1 cellular context compared by ENCODE assay signal in genomic region chr2:237572021-237572741, GRCh38.
A peak's percentile ranks its signal among the peaks of the same experiment; 100 is the strongest.
TF ChIP-seq lines count a peak whose summit lies in the region.

No MANE protein-coding gene starts in this region.

TF ChIP-seq in HepG2, 621 proteins besides CTCF, POLR2A, EP300 and RAD21 (continued from another document and continues in another):
- TF ChIP-seq, protein P1, sequence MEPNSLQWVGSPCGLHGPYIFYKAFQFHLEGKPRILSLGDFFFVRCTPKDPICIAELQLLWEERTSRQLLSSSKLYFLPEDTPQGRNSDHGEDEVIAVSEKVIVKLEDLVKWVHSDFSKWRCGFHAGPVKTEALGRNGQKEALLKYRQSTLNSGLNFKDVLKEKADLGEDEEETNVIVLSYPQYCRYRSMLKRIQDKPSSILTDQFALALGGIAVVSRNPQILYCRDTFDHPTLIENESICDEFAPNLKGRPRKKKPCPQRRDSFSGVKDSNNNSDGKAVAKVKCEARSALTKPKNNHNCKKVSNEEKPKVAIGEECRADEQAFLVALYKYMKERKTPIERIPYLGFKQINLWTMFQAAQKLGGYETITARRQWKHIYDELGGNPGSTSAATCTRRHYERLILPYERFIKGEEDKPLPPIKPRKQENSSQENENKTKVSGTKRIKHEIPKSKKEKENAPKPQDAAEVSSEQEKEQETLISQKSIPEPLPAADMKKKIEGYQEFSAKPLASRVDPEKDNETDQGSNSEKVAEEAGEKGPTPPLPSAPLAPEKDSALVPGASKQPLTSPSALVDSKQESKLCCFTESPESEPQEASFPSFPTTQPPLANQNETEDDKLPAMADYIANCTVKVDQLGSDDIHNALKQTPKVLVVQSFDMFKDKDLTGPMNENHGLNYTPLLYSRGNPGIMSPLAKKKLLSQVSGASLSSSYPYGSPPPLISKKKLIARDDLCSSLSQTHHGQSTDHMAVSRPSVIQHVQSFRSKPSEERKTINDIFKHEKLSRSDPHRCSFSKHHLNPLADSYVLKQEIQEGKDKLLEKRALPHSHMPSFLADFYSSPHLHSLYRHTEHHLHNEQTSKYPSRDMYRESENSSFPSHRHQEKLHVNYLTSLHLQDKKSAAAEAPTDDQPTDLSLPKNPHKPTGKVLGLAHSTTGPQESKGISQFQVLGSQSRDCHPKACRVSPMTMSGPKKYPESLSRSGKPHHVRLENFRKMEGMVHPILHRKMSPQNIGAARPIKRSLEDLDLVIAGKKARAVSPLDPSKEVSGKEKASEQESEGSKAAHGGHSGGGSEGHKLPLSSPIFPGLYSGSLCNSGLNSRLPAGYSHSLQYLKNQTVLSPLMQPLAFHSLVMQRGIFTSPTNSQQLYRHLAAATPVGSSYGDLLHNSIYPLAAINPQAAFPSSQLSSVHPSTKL (CRISPR knock-in tag; IDR thresholded peaks at IDR 0.05) = peak; percentile 69
- TF ChIP-seq TRIM24 (CRISPR knock-in tag; IDR thresholded peaks at IDR 0.05) = no peak
- 0 out of 2 replicates have a peak, but pooled peaks have one; percentile 74 for TF ChIP-seq ZNF567 (CRISPR knock-in tag; IDR thresholded peaks at IDR 0.05; ENCODE audit: borderline replicate concordance)
- TF ChIP-seq ZNF20 (CRISPR knock-in tag; IDR thresholded peaks at IDR 0.05) = no peak
- no peak for TF ChIP-seq RBM22 (optimal IDR thresholded peaks at IDR 0.05; ENCODE audit: low read length)
- peak; percentile 69; the same call in 1 of the 2 replicates for TF ChIP-seq RFXAP (CRISPR knock-in tag; IDR thresholded peaks at IDR 0.05; ENCODE audit: borderline replicate concordance)
- peak; percentile 71; the same call in 1 of the 2 replicates for TF ChIP-seq ZNF580 (CRISPR knock-in tag; IDR thresholded peaks at IDR 0.05; ENCODE audit: borderline replicate concordance, low read depth)
- no peak for TF ChIP-seq ZNF749 (CRISPR knock-in tag; IDR thresholded peaks at IDR 0.05; ENCODE audit: borderline replicate concordance)
- TF ChIP-seq ZNF350 (CRISPR knock-in tag; IDR thresholded peaks at IDR 0.05; ENCODE audit: borderline replicate concordance, low read depth) = peak; percentile 77
- TF ChIP-seq ZFP37 (CRISPR knock-in tag; IDR thresholded peaks at IDR 0.05; ENCODE audit: borderline replicate concordance) = peak; percentile 89; the same call in 1 of the 2 replicates
- TF ChIP-seq ZKSCAN8 (CRISPR knock-in tag; IDR thresholded peaks at IDR 0.05; ENCODE audit: borderline replicate concordance) = peak; percentile 81; the same call in 1 of the 2 replicates
- TF ChIP-seq FIP1L1 (IDR thresholded peaks at IDR 0.05; ENCODE audit: borderline replicate concordance, insufficient read depth, low read depth, low read length) = no peak
- peak; percentile 66; the same call in 1 of the 2 replicates for TF ChIP-seq ZFP1 (CRISPR knock-in tag; IDR thresholded peaks at IDR 0.05)
- peak; percentile 84; the same call in 1 of the 2 replicates for TF ChIP-seq IKZF5 (CRISPR knock-in tag; IDR thresholded peaks at IDR 0.05)
- no peak; the same call in 1 of the 2 replicates for TF ChIP-seq ZBTB26 (CRISPR knock-in tag; IDR thresholded peaks at IDR 0.05; ENCODE audit: borderline replicate concordance)
- TF ChIP-seq ISL2 (CRISPR knock-in tag; IDR thresholded peaks at IDR 0.05) = peak; percentile 69; the same call in 1 of the 2 replicates
- TF ChIP-seq, protein P2, sequence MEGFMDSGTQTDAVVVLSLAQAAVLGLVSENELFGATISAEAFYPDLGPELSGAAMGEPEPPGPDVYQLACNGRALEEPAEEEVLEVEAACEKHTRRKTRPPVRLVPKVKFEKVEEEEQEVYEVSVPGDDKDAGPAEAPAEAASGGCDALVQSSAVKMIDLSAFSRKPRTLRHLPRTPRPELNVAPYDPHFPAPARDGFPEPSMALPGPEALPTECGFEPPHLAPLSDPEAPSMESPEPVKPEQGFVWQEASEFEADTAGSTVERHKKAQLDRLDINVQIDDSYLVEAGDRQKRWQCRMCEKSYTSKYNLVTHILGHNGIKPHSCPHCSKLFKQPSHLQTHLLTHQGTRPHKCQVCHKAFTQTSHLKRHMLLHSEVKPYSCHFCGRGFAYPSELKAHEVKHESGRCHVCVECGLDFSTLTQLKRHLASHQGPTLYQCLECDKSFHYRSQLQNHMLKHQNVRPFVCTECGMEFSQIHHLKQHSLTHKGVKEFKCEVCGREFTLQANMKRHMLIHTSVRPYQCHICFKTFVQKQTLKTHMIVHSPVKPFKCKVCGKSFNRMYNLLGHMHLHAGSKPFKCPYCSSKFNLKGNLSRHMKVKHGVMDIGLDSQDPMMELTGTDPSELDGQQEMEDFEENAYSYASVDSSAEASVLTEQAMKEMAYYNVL (CRISPR knock-in tag; IDR thresholded peaks at IDR 0.05; ENCODE audit: borderline replicate concordance) = peak; percentile 51; the same call in 1 of the 2 replicates
- TF ChIP-seq CSRNP2 (CRISPR knock-in tag; conservative IDR thresholded peaks at IDR 0.05; ENCODE audit: low read depth) = no peak
- 0 out of 2 replicates have a peak, but pooled peaks have one; percentile 44 for TF ChIP-seq CSRNP1 (CRISPR knock-in tag; IDR thresholded peaks at IDR 0.05)
- no peak for TF ChIP-seq E2F5 (CRISPR knock-in tag; conservative IDR thresholded peaks at IDR 0.05)
- TF ChIP-seq, protein P3, sequence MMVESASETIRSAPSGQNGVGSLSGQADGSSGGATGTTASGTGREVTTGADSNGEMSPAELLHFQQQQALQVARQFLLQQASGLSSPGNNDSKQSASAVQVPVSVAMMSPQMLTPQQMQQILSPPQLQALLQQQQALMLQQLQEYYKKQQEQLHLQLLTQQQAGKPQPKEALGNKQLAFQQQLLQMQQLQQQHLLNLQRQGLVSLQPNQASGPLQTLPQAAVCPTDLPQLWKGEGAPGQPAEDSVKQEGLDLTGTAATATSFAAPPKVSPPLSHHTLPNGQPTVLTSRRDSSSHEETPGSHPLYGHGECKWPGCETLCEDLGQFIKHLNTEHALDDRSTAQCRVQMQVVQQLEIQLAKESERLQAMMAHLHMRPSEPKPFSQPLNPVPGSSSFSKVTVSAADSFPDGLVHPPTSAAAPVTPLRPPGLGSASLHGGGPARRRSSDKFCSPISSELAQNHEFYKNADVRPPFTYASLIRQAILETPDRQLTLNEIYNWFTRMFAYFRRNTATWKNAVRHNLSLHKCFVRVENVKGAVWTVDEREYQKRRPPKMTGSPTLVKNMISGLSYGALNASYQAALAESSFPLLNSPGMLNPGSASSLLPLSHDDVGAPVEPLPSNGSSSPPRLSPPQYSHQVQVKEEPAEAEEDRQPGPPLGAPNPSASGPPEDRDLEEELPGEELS (CRISPR knock-in tag; IDR thresholded peaks at IDR 0.05) = 0 out of 2 replicates have a peak, but pooled peaks have one; percentile 39
- TF ChIP-seq LCORL (IDR thresholded peaks at IDR 0.05) = no peak
- peak; percentile 77 for TF ChIP-seq LCORL (CRISPR knock-in tag; IDR thresholded peaks at IDR 0.05)
- no peak for TF ChIP-seq SKI (IDR thresholded peaks at IDR 0.05; ENCODE audit: partially characterized antibody)
- no peak for TF ChIP-seq CC2D1A (CRISPR knock-in tag; IDR thresholded peaks at IDR 0.05)
- peak; percentile 45 for TF ChIP-seq SAP130 (CRISPR knock-in tag; IDR thresholded peaks at IDR 0.05; ENCODE audit: low read depth)
- TF ChIP-seq CBFB (CRISPR knock-in tag; IDR thresholded peaks at IDR 0.05) = peak; percentile 90
- no peak for TF ChIP-seq WIZ (CRISPR knock-in tag; IDR thresholded peaks at IDR 0.05)
- TF ChIP-seq ZZZ3 (CRISPR knock-in tag; IDR thresholded peaks at IDR 0.05; ENCODE audit: borderline replicate concordance) = no peak
- TF ChIP-seq ZNF800 (CRISPR knock-in tag; IDR thresholded peaks at IDR 0.05) = peak; percentile 66
- 0 out of 2 replicates have a peak, but pooled peaks have one; percentile 42 for TF ChIP-seq KAT7 (CRISPR knock-in tag; IDR thresholded peaks at IDR 0.05; ENCODE audit: borderline replicate concordance)
- TF ChIP-seq KLF9 (CRISPR knock-in tag; IDR thresholded peaks at IDR 0.05; ENCODE audit: low read depth) = no peak
- 0 out of 2 replicates have a peak, but pooled peaks have one; percentile 49 for TF ChIP-seq ZNF225 (CRISPR knock-in tag; IDR thresholded peaks at IDR 0.05)
- TF ChIP-seq FOXO1 (CRISPR knock-in tag; IDR thresholded peaks at IDR 0.05) = peak; percentile 57
- TF ChIP-seq STAT5B (CRISPR knock-in tag; IDR thresholded peaks at IDR 0.05) = no peak
- TF ChIP-seq HOMEZ (CRISPR knock-in tag; IDR thresholded peaks at IDR 0.05; ENCODE audit: low read depth) = peak; percentile 63; the same call in 1 of the 2 replicates
- no peak for TF ChIP-seq SNAI1 (CRISPR knock-in tag; IDR thresholded peaks at IDR 0.05; ENCODE audit: borderline replicate concordance)
- TF ChIP-seq ETV6 (CRISPR knock-in tag; conservative IDR thresholded peaks at IDR 0.05) = peak; percentile 74; the same call in 1 of the 2 replicates
